In genomic region chr15:73127302-73127936, GRCh38 we compare ENCODE assay signal across 8 cellular contexts.
DNase-seq lines count a peak whose midpoint lies in the region; ATAC-seq, FAIRE-seq and TF ChIP-seq lines count a peak whose summit lies in the region.

No MANE protein-coding gene starts in this region.

- DNase-seq in MV-4-11 (lab: John Stamatoyannopoulos, UW) (peak; percentile 36), keratinocyte (ENCODE audit: low read depth, low spot score) (peak; percentile 5), upper lobe of left lung (no peak), dedifferentiated amniotic fluid mesenchymal stem cell (ENCODE audit: extremely low spot score) (no peak)
- no peak for DNase-seq in activated naive CD8-positive, alpha-beta T cell treated with anti-CD3 and anti-CD28 coated beads, Interleukin-2, amount 50 U/mL, for 24 hours

- no peak overlapping the region for H2AFZ ChIP-seq in keratinocyte (ENCODE audit: control insufficient read depth, low read length)

- H3K9ac ChIP-seq in keratinocyte (ENCODE audit: control insufficient read depth, extremely low read depth, insufficient read depth, low read length), result no peak overlapping the region

- H3K79me2 ChIP-seq in keratinocyte (ENCODE audit: control insufficient read depth, insufficient read depth, low read length), result no peaks in the 10 kb centered on the region

- no peak for TF ChIP-seq EP300 in upper lobe of left lung (IDR thresholded peaks at IDR 0.05)

- peak; percentile 96 for TF ChIP-seq CTCF in C4-2B (conservative IDR thresholded peaks at IDR 0.05)
- TF ChIP-seq CTCF in GM12872 (IDR thresholded peaks at IDR 0.05; ENCODE audit: insufficient read depth, low read depth, low read length), result peak; percentile 94
- peak; percentile 84 to 93 (median 91) for TF ChIP-seq CTCF in keratinocyte (optimal IDR thresholded peaks at IDR 0.05 in 1 of 3, IDR thresholded peaks at IDR 0.05 in 1 of 3, conservative IDR thresholded peaks at IDR 0.05 in 1 of 3; ENCODE audit: extremely low read depth in 1 of 3, insufficient read depth in 2 of 3, low read length in 3 of 3)
- TF ChIP-seq CTCF in upper lobe of left lung (IDR thresholded peaks at IDR 0.05), result peak; percentile 37 to 67 (median 56)

- no peak overlapping the region for H3K27ac ChIP-seq in C4-2B
- H3K27ac ChIP-seq in keratinocyte (ENCODE audit: control insufficient read depth, insufficient read depth, low read length), result no peak overlapping the region
- no peak overlapping the region for H3K27ac ChIP-seq in upper lobe of left lung

- H3K36me3 ChIP-seq in keratinocyte (ENCODE audit: control insufficient read depth in 2 of 2, extremely low read depth in 1 of 2, insufficient read depth in 2 of 2, low read length in 2 of 2) (no peaks in the 10 kb centered on the region), upper lobe of left lung (peaks cover 0 to 6% (median 0%) of the 10 kb centered on the region in 4 donors)

- peaks cover 2% of the 10 kb centered on the region for H3K4me1 Mint-ChIP-seq in activated naive CD8-positive, alpha-beta T cell treated with anti-CD3 and anti-CD28 coated beads, Interleukin-2, amount 50 U/mL, for 24 hours

- no peaks in the 10 kb centered on the region for H3K27me3 ChIP-seq in keratinocyte (ENCODE audit: control insufficient read depth, extremely low read depth, insufficient read depth, low read length)
- no peaks in the 10 kb centered on the region for H3K27me3 ChIP-seq in upper lobe of left lung

- dilution Hi-C loops in keratinocyte (cut with MboI; ENCODE audit: extremely low pct_ligation_motif_present, low sequenced_read_pairs), result no loop called here

- no peaks in the 10 kb centered on the region for H4K20me1 ChIP-seq in keratinocyte (ENCODE audit: control insufficient read depth, extremely low read depth, insufficient read depth, low read length)

- peak; percentile 54 for ATAC-seq in activated naive CD8-positive, alpha-beta T cell treated with anti-CD3 and anti-CD28 coated beads, Interleukin-2, amount 50 U/mL, for 24 hours
- ATAC-seq in upper lobe of left lung (ENCODE audit: low FRiP score in 2 of 2), result peak in 1 of 2 donors; percentile 43
- ATAC-seq in HG03095 (IDR thresholded peaks at IDR 0.05; ENCODE audit: unreplicated experiment), result no peak

- no peaks in the 10 kb centered on the region for H3K36me3 Mint-ChIP-seq in activated naive CD8-positive, alpha-beta T cell treated with anti-CD3 and anti-CD28 coated beads, Interleukin-2, amount 50 U/mL, for 24 hours (ENCODE audit: low read depth)

- no peaks in the 10 kb centered on the region for H3K4me1 ChIP-seq in keratinocyte (ENCODE audit: control insufficient read depth, extremely low read depth, insufficient read depth, low read length)
- no peaks in the 10 kb centered on the region for H3K4me1 ChIP-seq in upper lobe of left lung

- no peak for TF ChIP-seq POLR2A in upper lobe of left lung (IDR thresholded peaks at IDR 0.05)

- no peak overlapping the region for H3K4me2 ChIP-seq in keratinocyte (ENCODE audit: control insufficient read depth, extremely low read depth, insufficient read depth, low read depth, low read length)

- H3K27ac Mint-ChIP-seq in activated naive CD8-positive, alpha-beta T cell treated with anti-CD3 and anti-CD28 coated beads, Interleukin-2, amount 50 U/mL, for 24 hours, result no peak overlapping the region

- H3K9me1 ChIP-seq in keratinocyte (ENCODE audit: control insufficient read depth, extremely low read depth, insufficient read depth, low read length), result no peaks in the 10 kb centered on the region

- H3K4me3 Mint-ChIP-seq in activated naive CD8-positive, alpha-beta T cell treated with anti-CD3 and anti-CD28 coated beads, Interleukin-2, amount 50 U/mL, for 24 hours, result no peak overlapping the region

- peak; percentile 39 for FAIRE-seq in keratinocyte (lab: Jason Lieb, UNC)

- no peaks in the 10 kb centered on the region for H3K9me3 Mint-ChIP-seq in activated naive CD8-positive, alpha-beta T cell treated with anti-CD3 and anti-CD28 coated beads, Interleukin-2, amount 50 U/mL, for 24 hours

- no peaks in the 10 kb centered on the region for H3K9me3 ChIP-seq in keratinocyte (ENCODE audit: control insufficient read depth, low read depth, low read length)
- H3K9me3 ChIP-seq in upper lobe of left lung, result no peaks in the 10 kb centered on the region

- no peak overlapping the region for H3K4me3 ChIP-seq in keratinocyte (ENCODE audit: control insufficient read depth in 2 of 3, extremely low read depth in 1 of 3, insufficient read depth in 2 of 3, low read depth in 1 of 3, low read length in 3 of 3)
- H3K4me3 ChIP-seq in upper lobe of left lung, result no peak overlapping the region

- H3K27me3 Mint-ChIP-seq in activated naive CD8-positive, alpha-beta T cell treated with anti-CD3 and anti-CD28 coated beads, Interleukin-2, amount 50 U/mL, for 24 hours, result peaks cover 2% of the 10 kb centered on the region

- 78 to 88% methylated on average over 2 of the region's 2 CpGs for WGBS in upper lobe of left lung, 2 donors

Comparison
In these comparisons a context has a peak if more than half of its experiments do, and no peak if none do; other contexts are left out.
1. DNase-seq: peak in MV-4-11 (single experiment) and keratinocyte (single experiment); none in activated naive CD8-positive, alpha-beta T cell treated with anti-CD3 and anti-CD28 coated beads, Interleukin-2, amount 50 U/mL, for 24 hours (single experiment), upper lobe of left lung (0 of 2) and dedifferentiated amniotic fluid mesenchymal stem cell (single experiment).
2. Peak in every context shown above with its lines, with median percentiles within 50 percentile points of each other: CTCF ChIP-seq.